Comparison of ENCODE assay signal across 18 cellular contexts in genomic region chr20:34011275-34011674, GRCh38.
"Had no signal": no experiment of that assay in that cellular context is flagged by ENCODE, and none has a peak within 500 bp of the region (broad histone marks: within the 10 kb centered on the region; RNA-seq: fewer than 3 reads in every experiment).

No MANE protein-coding gene starts in this region.

- H3K27ac Mint-ChIP-seq: activated naive CD4-positive, alpha-beta T cell treated with anti-CD3 and anti-CD28 coated beads, Interleukin-2, amount 50 U/mL, for 24 hours; progenitor cell of endocrine pancreas had no signal

- H3K27me3 ChIP-seq: hepatocyte, right atrium auricular region, tibial artery, vagina had no signal

- DNase-seq: activated CD4-positive, alpha-beta T cell treated with anti-CD3 and anti-CD28 coated beads for 48 hours; activated CD8-positive, alpha-beta memory T cell treated with anti-CD3 and anti-CD28 coated beads for 24 hours; amniotic stem cell; left ventricle myocardium inferior; stimulated activated CD4-positive, alpha-beta T cell treated with anti-CD3 and anti-CD28 coated beads, Interleukin-15, amount 100 ng/mL, for 24 hours; stimulated activated CD4-positive, alpha-beta T cell treated with anti-CD3 and anti-CD28 coated beads, Interleukin-4, amount 100 ng/mL, for 1 hour; stimulated activated naive CD4-positive, alpha-beta T cell; tibial artery; WERI-Rb-1 had no signal

- ATAC-seq: esophagus mucosa had no signal

- H3K4me3 Mint-ChIP-seq: activated naive CD4-positive, alpha-beta T cell treated with anti-CD3 and anti-CD28 coated beads, Interleukin-2, amount 50 U/mL, for 24 hours; nephron; T-helper 1 cell treated with Interleukin-12 subunit alpha and Interleukin-12 subunit beta and Interleukin-4 antibody, amounts not matched to agents 30 μg/mL and 1 μg/mL, for 36 hours had no signal

- H3K27ac ChIP-seq: hepatocyte, left ventricle myocardium inferior, right atrium auricular region, skin epidermis, tibial artery, vagina, WERI-Rb-1 had no signal

- H3K9me3 Mint-ChIP-seq: activated naive CD4-positive, alpha-beta T cell treated with anti-CD3 and anti-CD28 coated beads, Interleukin-2, amount 50 U/mL, for 24 hours; nephron; T-helper 1 cell treated with Interleukin-12 subunit alpha and Interleukin-12 subunit beta and Interleukin-4 antibody, amounts not matched to agents 30 μg/mL and 1 μg/mL, for 36 hours had no signal

- H3K36me3 ChIP-seq: left ventricle myocardium inferior, right atrium auricular region, tibial artery, vagina had no signal

- H3K27me3 Mint-ChIP-seq: activated naive CD4-positive, alpha-beta T cell treated with anti-CD3 and anti-CD28 coated beads, Interleukin-2, amount 50 U/mL, for 24 hours; progenitor cell of endocrine pancreas had no signal

- H3K4me3 ChIP-seq: hepatocyte, left ventricle myocardium inferior, right atrium auricular region, skin epidermis, tibial artery, vagina had no signal

- H2AFZ ChIP-seq: hepatocyte had no signal

- H3K9me3 ChIP-seq: left ventricle myocardium inferior, right atrium auricular region, tibial artery, vagina had no signal

- H3K4me2 ChIP-seq: hepatocyte had no signal
